11 cellular contexts compared by ENCODE assay signal in the genomic region with DNA sequence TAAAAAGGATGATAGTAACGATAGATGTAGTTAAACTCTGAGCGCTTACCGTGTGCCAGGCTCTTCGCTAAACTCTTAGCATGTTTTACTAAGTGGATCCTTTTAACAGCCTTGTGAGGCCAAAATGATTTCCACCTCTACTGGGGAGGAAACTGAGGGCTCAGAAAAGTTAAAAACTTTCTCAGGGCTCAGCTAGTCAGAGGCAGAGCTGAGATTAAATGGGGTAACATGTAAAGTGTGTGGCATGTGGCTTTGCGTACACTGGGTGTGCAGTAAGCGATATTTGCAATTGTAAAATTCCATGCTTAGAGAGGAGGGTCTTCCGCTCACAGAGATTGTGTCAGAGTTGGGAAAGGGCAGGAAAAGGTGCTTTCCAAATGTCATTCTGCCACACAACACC. TPM values are rescaled to one million over a fixed set of nuclear protein-coding genes. Genes with fewer than 3 reads are reported as not detected.
DNase-seq lines count a peak whose midpoint lies in the region; TF ChIP-seq lines count a peak whose summit lies in the region.
"Had no signal": no experiment of that assay in that cellular context is flagged by ENCODE, and none has a peak within 500 bp of the region (broad histone marks: within the 10 kb centered on the region; RNA-seq: fewer than 3 reads in every experiment).

No MANE protein-coding gene starts in this region.

- peak overlapping the region; percentile 99; the same call in 1 of the 2 replicates for H3K27ac ChIP-seq in MM.1S (ENCODE audit: low read length)
- no peak overlapping the region for H3K27ac ChIP-seq in duodenal mucosa (ENCODE audit: low read depth, low read length)

- no peaks in the 10 kb centered on the region; the same call in 1 of the 2 replicates for H3K36me3 ChIP-seq in MM.1S (replicated peaks; ENCODE audit: insufficient read depth, low read length)
- peaks cover 14 to 30% of the 10 kb centered on the region in 2 donors for H3K36me3 ChIP-seq in duodenal mucosa (ENCODE audit: control insufficient read depth in 1 of 2, insufficient read depth in 2 of 2, low read length in 2 of 2)

- H3K4me3 Mint-ChIP-seq in CD14-positive monocyte (peak overlapping the region; percentile 95 to 98), neural crest cell (peak overlapping the region; percentile 92)

- H3K27me3 Mint-ChIP-seq in CD14-positive monocyte (ENCODE audit: low read depth in 3 of 3) (peaks cover 0 to 3% (median 1%) of the 10 kb centered on the region in 3 donors), neural crest cell (ENCODE audit: low read depth) (peaks cover 9% of the 10 kb centered on the region)

- H3K27ac Mint-ChIP-seq in CD14-positive monocyte (peak overlapping the region in 6 of 7 donors; percentile 13 to 98 (median 94)), neural crest cell (ENCODE audit: unreplicated experiment) (no peak overlapping the region)

- H3K9me2 ChIP-seq in MM.1S (replicated peaks; ENCODE audit: insufficient read depth, low read length): no peaks in the 10 kb centered on the region

- intact Hi-C loops in CD14-positive monocyte (cut with micrococcal nuclease): loop anchor here (2.0 to 10.0 kb wide), 2 partner anchors 14 to 1462 kb away; a partner anchor contains a TSS

- no peak for DNase-seq in CD14-positive monocyte (ENCODE audit: low spot score)
- no peak for DNase-seq in MM.1S
- DNase-seq in neural crest cell (ENCODE audit: low read depth, low spot score): no peak
- no peak for DNase-seq in UCSD-AML1 (lab: John Stamatoyannopoulos, UW; ENCODE audit: unreplicated experiment)
- no peak for DNase-seq in D341Med (ENCODE audit: low spot score)
- DNase-seq in NCI-H1930 (lab: John Stamatoyannopoulos, UW): no peak
- DNase-seq in DMS53 (lab: John Stamatoyannopoulos, UW): no peak
- DNase-seq: activated gamma-delta T cell treated with Interleukin-2 at 50 U/mL for 16 hours; NCI-H1048; stimulated activated CD4-positive, alpha-beta T cell treated with anti-CD3 and anti-CD28 coated beads, Interleukin-2, amount 100 ng/mL, for 48 hours had no signal

- no peaks in the 10 kb centered on the region for H3K27me3 ChIP-seq in MM.1S (replicated peaks; ENCODE audit: insufficient read depth, low read length)
- no peaks in the 10 kb centered on the region for H3K27me3 ChIP-seq in duodenal mucosa (ENCODE audit: control insufficient read depth in 1 of 2, insufficient read depth in 2 of 2, low read length in 2 of 2)

- H4K20me1 ChIP-seq in MM.1S (ENCODE audit: insufficient read depth, low read length): peaks cover 41% of the 10 kb centered on the region

- H3K9me3 Mint-ChIP-seq in CD14-positive monocyte: no peaks in the 10 kb centered on the region
- no peaks in the 10 kb centered on the region for H3K9me3 Mint-ChIP-seq in neural crest cell

- H3K4me2 ChIP-seq in MM.1S (ENCODE audit: low read depth, low read length): peak overlapping the region; percentile 99

- H3K79me2 ChIP-seq in MM.1S (ENCODE audit: low read length): peaks cover 67% of the 10 kb centered on the region

- H3K36me3 Mint-ChIP-seq in CD14-positive monocyte (peaks cover 22 to 33% of the 10 kb centered on the region in 2 donors), neural crest cell (ENCODE audit: low read depth) (peaks cover 3% of the 10 kb centered on the region)

- H3K4me3 ChIP-seq in MM.1S (ENCODE audit: low read length): peak overlapping the region; percentile 91
- H3K4me3 ChIP-seq in duodenal mucosa (ENCODE audit: low read depth in 1 of 2, low read length in 2 of 2): peak overlapping the region; percentile 96

- peak overlapping the region; percentile 100 for H3K9ac ChIP-seq in MM.1S (ENCODE audit: low read length)
- H3K9ac ChIP-seq in duodenal mucosa (ENCODE audit: low read depth in 1 of 2, low read length in 2 of 2): peak overlapping the region; percentile 89 to 91

- H3K4me1 ChIP-seq in MM.1S (ENCODE audit: low read length): peaks cover 20% of the 10 kb centered on the region; the same call in 1 of the 2 replicates
- H3K4me1 ChIP-seq in duodenal mucosa (ENCODE audit: control insufficient read depth in 1 of 2, insufficient read depth in 2 of 2, low read length in 2 of 2): peaks cover 23 to 38% of the 10 kb centered on the region in 2 donors

- no peaks in the 10 kb centered on the region for H3K9me3 ChIP-seq in MM.1S (replicated peaks; ENCODE audit: insufficient read depth, low read length)
- H3K9me3 ChIP-seq in duodenal mucosa (ENCODE audit: control insufficient read depth in 1 of 2, low read length in 2 of 2): no peaks in the 10 kb centered on the region

- no peak overlapping the region for H2AFZ ChIP-seq in MM.1S (ENCODE audit: low read length)

- peaks cover 4% of the 10 kb centered on the region; the same call in 1 of the 2 replicates for H3F3A ChIP-seq in MM.1S (ENCODE audit: insufficient read depth, low read length)

- no peak for TF ChIP-seq CTCF in CD14-positive monocyte (IDR thresholded peaks at IDR 0.05)
- TF ChIP-seq CTCF in MM.1S (IDR thresholded peaks at IDR 0.05; ENCODE audit: low read length): no peak
- no peak for TF ChIP-seq CTCF in neural crest cell (conservative IDR thresholded peaks at IDR 0.05)

- peaks cover 32% of the 10 kb centered on the region for H3K4me1 Mint-ChIP-seq in CD14-positive monocyte
- H3K4me1 Mint-ChIP-seq in neural crest cell: peaks cover 27% of the 10 kb centered on the region

RNA-seq across cellular contexts. Expression of a gene that starts 1.7 kb away (rescaled TPM):
- polyA plus RNA-seq in CD14-positive monocyte: 1 to 10 TPM; 5.3 to 5.4 TPM
- 342 and 365 TPM in 2 replicates for total RNA-seq in neural crest cell

RNA-seq across cellular contexts. Expression of a gene that starts 8.5 kb away (rescaled TPM):
- 1 to 10 TPM in 1 of 2 donors, under 1 TPM in 1; 0.74 to 1.2 TPM for polyA plus RNA-seq in CD14-positive monocyte
- 18.7 and 18.9 TPM in 2 replicates for total RNA-seq in neural crest cell

RNA-seq across cellular contexts. Expression of a gene that starts 13.1 kb away (rescaled TPM):
- polyA plus RNA-seq in CD14-positive monocyte: 10 to 100 TPM; 29.4 to 31.6 TPM
- 40.8 and 41.9 TPM in 2 replicates for total RNA-seq in neural crest cell

RNA-seq across cellular contexts. Expression of a gene that starts 15.8 kb away (rescaled TPM):
- polyA plus RNA-seq in CD14-positive monocyte: 10 to 100 TPM in 1 of 2 donors, 1 to 10 TPM in 1; 9.7 to 10.7 TPM
- total RNA-seq in neural crest cell: 39.1 and 41.8 TPM in 2 replicates

RNA-seq across cellular contexts. Expression of a gene that starts 18.5 kb away (rescaled TPM):
- polyA plus RNA-seq in CD14-positive monocyte: 10 to 100 TPM; 18.7 to 19.2 TPM
- total RNA-seq in neural crest cell: 129 and 130 TPM in 2 replicates
